ENCODE assay signal across 8 cellular contexts in genomic region chr2:27442282-27442980, GRCh38. TPM values are rescaled to one million over a fixed set of nuclear protein-coding genes. Genes with fewer than 3 reads are reported as not detected.
A peak's percentile ranks its signal among the peaks of the same experiment; 100 is the strongest.
DNase-seq lines count a peak whose midpoint lies in the region; ATAC-seq, FAIRE-seq and TF ChIP-seq lines count a peak whose summit lies in the region.

Gene KRTCAP3 (plus strand): TSS chr2:27442381. CDS start chr2:27442413, 32 bp downstream.

- peak within 1 kb of the TSS; percentile 85 for H3K9ac ChIP-seq in iPS-15b (ENCODE audit: low read depth, low read length)

- H3K4me3 ChIP-seq in CD8-positive, alpha-beta T cell (ENCODE audit: low read depth, low read length): no peak within 1 kb of the TSS
- H3K4me3 ChIP-seq in iPS-15b (ENCODE audit: low read depth, low read length): peak within 1 kb of the TSS; percentile 65

- DNase-seq in CD8-positive, alpha-beta T cell: peak in 6 of 7 experiments; percentile 15 to 72 (median 35)
- DNase-seq in NCI-H2081 treated with DMSO at 0.1 percent for 48 hours (lab: John Stamatoyannopoulos, UW): peak; percentile 37
- DNase-seq in activated gamma-delta T cell treated with Interleukin-2 at 50 U/mL for 16 hours: peak; percentile 35
- peak; percentile 34 for DNase-seq in stimulated activated CD4-positive, alpha-beta T cell treated with anti-CD3 and anti-CD28 coated beads, Interleukin-15, amount 100 ng/mL, for 24 hours
- DNase-seq in midbrain (lab: John Stamatoyannopoulos, UW): no peak
- DNase-seq in H54 (ENCODE audit: insufficient read length, low spot score): no peak

- H3K27ac ChIP-seq in CD8-positive, alpha-beta T cell (ENCODE audit: low read depth, low read length): no peak within 1 kb of the TSS

- CTCF ChIA-PET in CD8-positive, alpha-beta T cell (lab: Charles Lee): no interaction called here

- no peaks in the 10 kb centered on the region for H3K4me1 ChIP-seq in CD8-positive, alpha-beta T cell (ENCODE audit: insufficient read depth, low read length)
- H3K4me1 ChIP-seq in iPS-15b (ENCODE audit: control insufficient read depth, insufficient read depth, low read length): no peaks in the 10 kb centered on the region

- H3K27me3 Mint-ChIP-seq in CD8-positive, alpha-beta T cell (ENCODE audit: low read depth): no peaks in the 10 kb centered on the region

- peak; percentile 68 for ATAC-seq in CD8-positive, alpha-beta T cell
- no peak for ATAC-seq in GM21390 (IDR thresholded peaks at IDR 0.05; ENCODE audit: unreplicated experiment)

- no peak for FAIRE-seq in H54 (lab: Jason Lieb, UNC)

- no peaks in the 10 kb centered on the region for H3K9me3 Mint-ChIP-seq in CD8-positive, alpha-beta T cell

- TF ChIP-seq POLR2A in H54 (IDR thresholded peaks at IDR 0.05; ENCODE audit: low read depth, low read length): no peak

- no peak for TF ChIP-seq CTCF in CD8-positive, alpha-beta T cell (IDR thresholded peaks at IDR 0.05)

- H3K27ac Mint-ChIP-seq in CD8-positive, alpha-beta T cell: peak within 1 kb of the TSS; percentile 72

- H3K9me3 ChIP-seq in CD8-positive, alpha-beta T cell (ENCODE audit: low read length): no peaks in the 10 kb centered on the region
- H3K9me3 ChIP-seq in iPS-15b (ENCODE audit: control insufficient read depth, insufficient read depth, low read length): no peaks in the 10 kb centered on the region

- no peaks in the 10 kb centered on the region for H3K27me3 ChIP-seq in CD8-positive, alpha-beta T cell (ENCODE audit: insufficient read depth, low read length)
- H3K27me3 ChIP-seq in iPS-15b (ENCODE audit: control insufficient read depth, insufficient read depth, low read length): no peaks in the 10 kb centered on the region

- H3K36me3 ChIP-seq in CD8-positive, alpha-beta T cell (ENCODE audit: insufficient read depth, low read length): peaks cover 31% of the 10 kb centered on the region
- H3K36me3 ChIP-seq in iPS-15b (ENCODE audit: control insufficient read depth, insufficient read depth, low read length): peaks cover 15% of the 10 kb centered on the region

- peaks cover 2% of the 10 kb centered on the region for H3K4me1 Mint-ChIP-seq in CD8-positive, alpha-beta T cell (ENCODE audit: low read depth)

- peaks cover 68% of the 10 kb centered on the region for H3K36me3 Mint-ChIP-seq in CD8-positive, alpha-beta T cell

- intact Hi-C loops in CD8-positive, alpha-beta T cell (cut with DNase I, micrococcal nuclease): no loop called here

- H3K4me3 Mint-ChIP-seq in CD8-positive, alpha-beta T cell: no peak within 1 kb of the TSS

- POLR2A ChIA-PET in CD8-positive, alpha-beta T cell (lab: Charles Lee): interaction anchor here (0.7 kb wide), 1 partner anchor 14 kb away, joined by 3 read pairs; the partner anchor contains the start of gene NRBP1

RNA-seq across cellular contexts. Expression of gene KRTCAP3, which starts in this region (rescaled TPM):
- total RNA-seq in CD8-positive, alpha-beta T cell: 1 to 10 TPM; 4.4 to 6.6 TPM

Comparison
In these comparisons a context has a peak if more than half of its experiments do, and no peak if none do; other contexts are left out.
1. DNase-seq: peak in CD8-positive, alpha-beta T cell (6 of 7), NCI-H2081 treated with DMSO at 0.1 percent for 48 hours (single experiment), activated gamma-delta T cell treated with Interleukin-2 at 50 U/mL for 16 hours (single experiment) and stimulated activated CD4-positive, alpha-beta T cell treated with anti-CD3 and anti-CD28 coated beads, Interleukin-15, amount 100 ng/mL, for 24 hours (single experiment); none in midbrain (single experiment) and H54 (single experiment).